1 cellular context compared by ENCODE assay signal in genomic region chr17:65185060-65185459, GRCh38.
TF ChIP-seq lines count a peak whose summit lies in the region.

No MANE protein-coding gene starts in this region.

TF ChIP-seq in IMR-90, 13 proteins besides CTCF, POLR2A, EP300 and RAD21:
- TF ChIP-seq USF2 (IDR thresholded peaks at IDR 0.05; ENCODE audit: low read depth, low read length) (no peak), SMC3 (IDR thresholded peaks at IDR 0.05; ENCODE audit: low read depth, low read length) (no peak), ELK1 (IDR thresholded peaks at IDR 0.05; ENCODE audit: borderline replicate concordance, low read depth, low read length) (no peak), NFE2L2 (IDR thresholded peaks at IDR 0.05; ENCODE audit: low read depth, low read length) (no peak)
